In genomic region chr14:74238974-74239847, GRCh38 we compare ENCODE assay signal across 11 cellular contexts. TPM values are rescaled to one million over a fixed set of nuclear protein-coding genes. Genes with fewer than 3 reads are reported as not detected.
DNase-seq lines count a peak whose midpoint lies in the region; ATAC-seq and TF ChIP-seq lines count a peak whose summit lies in the region.
"Had no signal": no experiment of that assay in that cellular context is flagged by ENCODE, and none has a peak within 500 bp of the region (broad histone marks: within the 10 kb centered on the region; RNA-seq: fewer than 3 reads in every experiment).

TSS of gene VSX2 (plus strand) at chr14:74239449. CDS start at chr14:74239562, 113 bp downstream.

- no peak for TF ChIP-seq CTCF in CD8-positive, alpha-beta T cell (IDR thresholded peaks at IDR 0.05)
- TF ChIP-seq CTCF in Peyer's patch (IDR thresholded peaks at IDR 0.05) (no peak), right atrium auricular region (IDR thresholded peaks at IDR 0.05) (no peak), adrenal gland (IDR thresholded peaks at IDR 0.05) (no peak)

- in situ Hi-C loops in ACHN (cut with HindIII; ENCODE audit: low pct_ligation_motif_present, low pct_unique_long_range_greater_than_20kb, low sequenced_read_pairs): no loop called here

- no peak within 1 kb of the TSS for H4K91ac ChIP-seq in trophoblast cell (ENCODE audit: low read depth, low read length)

- H3K36me3 Mint-ChIP-seq in CD8-positive, alpha-beta T cell: no peaks in the 10 kb centered on the region

- CTCF ChIA-PET in CD8-positive, alpha-beta T cell (lab: Charles Lee): interaction anchor here (1.3 to 2.1 kb wide), 2 partner anchors 13 to 21 kb away, joined by 4 to 8 read pairs; no protein-coding TSS in a partner anchor

- H4K12ac ChIP-seq in trophoblast cell (ENCODE audit: low read depth, low read length): no peak within 1 kb of the TSS

- H2BK12ac ChIP-seq in trophoblast cell (ENCODE audit: low read length): no peak within 1 kb of the TSS

- no peak within 1 kb of the TSS for H3K9ac ChIP-seq in trophoblast cell (ENCODE audit: low read length)

- no peak for TF ChIP-seq POLR2A in Peyer's patch (IDR thresholded peaks at IDR 0.05)
- TF ChIP-seq POLR2A in adrenal gland (IDR thresholded peaks at IDR 0.05): no peak

- peaks cover 17% of the 10 kb centered on the region for H3K4me1 ChIP-seq in CD8-positive, alpha-beta T cell (ENCODE audit: insufficient read depth, low read length)
- H3K4me1 ChIP-seq in Peyer's patch: peaks cover 0 to 22% (median 16%) of the 10 kb centered on the region in 4 donors
- peaks cover 0 to 33% of the 10 kb centered on the region in 2 donors for H3K4me1 ChIP-seq in right atrium auricular region
- H3K4me1 ChIP-seq in trophoblast cell (ENCODE audit: control insufficient read depth in 1 of 2, insufficient read depth in 2 of 2, low read length in 2 of 2): peaks cover 7 to 12% of the 10 kb centered on the region in 2 experiments
- peaks cover 14 to 26% of the 10 kb centered on the region in 2 donors for H3K4me1 ChIP-seq in adrenal gland (replicated peaks in 1 of 2)
- H3K4me1 ChIP-seq: foreskin keratinocyte had no signal

- H3K4me2 ChIP-seq in trophoblast cell (ENCODE audit: low read length): peak within 1 kb of the TSS; percentile 37

- no peak within 1 kb of the TSS for H4K8ac ChIP-seq in trophoblast cell (ENCODE audit: low read depth, low read length)

- DNase-seq in CD8-positive, alpha-beta T cell: no peak
- DNase-seq in Peyer's patch (no peak), right atrium auricular region (ENCODE audit: low spot score) (no peak), trophoblast cell (no peak), head of caudate nucleus (no peak), ACHN (no peak), adrenal gland (no peak)
- DNase-seq: foreskin keratinocyte, mesenchymal stem cell, NCI-H1417 had no signal

- peaks cover 34% of the 10 kb centered on the region for H3K27me3 ChIP-seq in CD8-positive, alpha-beta T cell (ENCODE audit: insufficient read depth, low read length)
- H3K27me3 ChIP-seq in Peyer's patch: peaks cover 0 to 43% of the 10 kb centered on the region in 2 donors
- peaks cover 37 to 52% of the 10 kb centered on the region in 2 donors for H3K27me3 ChIP-seq in right atrium auricular region
- H3K27me3 ChIP-seq in trophoblast cell (ENCODE audit: insufficient read depth, low read length): peaks cover 67% of the 10 kb centered on the region
- H3K27me3 ChIP-seq in adrenal gland: peaks cover 68% of the 10 kb centered on the region

- H2BK5ac ChIP-seq in trophoblast cell (ENCODE audit: low read depth, low read length, poor library complexity): no peak within 1 kb of the TSS

- no peak within 1 kb of the TSS for H3K4ac ChIP-seq in trophoblast cell (ENCODE audit: low read depth, low read length)

- WGBS in trophoblast cell (ENCODE audit: extremely low coverage, insufficient coverage, insufficient read length): no CpG with 5 or more reads among the region's 40 CpGs
- WGBS in adrenal gland, 4 donors: 12 to 24% (median 14%) methylated on average over 16 to 40 of the region's 40 CpGs

- H3K14ac ChIP-seq in trophoblast cell (ENCODE audit: low read length): no peak within 1 kb of the TSS

- H3K79me1 ChIP-seq in trophoblast cell (ENCODE audit: low read length): no peaks in the 10 kb centered on the region

- H3K4me3 Mint-ChIP-seq in CD8-positive, alpha-beta T cell: peak within 1 kb of the TSS; percentile 61

- H3K79me2 ChIP-seq in trophoblast cell (ENCODE audit: control insufficient read depth, insufficient read depth, low read length, poor library complexity): no peaks in the 10 kb centered on the region

- no peaks in the 10 kb centered on the region for H3K36me3 ChIP-seq in CD8-positive, alpha-beta T cell (ENCODE audit: insufficient read depth, low read length)
- H3K36me3 ChIP-seq in Peyer's patch (no peaks in the 10 kb centered on the region), right atrium auricular region (no peaks in the 10 kb centered on the region), trophoblast cell (ENCODE audit: control insufficient read depth in 1 of 2, insufficient read depth in 2 of 2, low read length in 2 of 2) (no peaks in the 10 kb centered on the region), adrenal gland (replicated peaks in 1 of 2) (no peaks in the 10 kb centered on the region)

- H3K18ac ChIP-seq in trophoblast cell (ENCODE audit: low read length): no peak within 1 kb of the TSS

- peak within 1 kb of the TSS; percentile 30 for H3K4me3 ChIP-seq in CD8-positive, alpha-beta T cell (ENCODE audit: low read depth, low read length)
- H3K4me3 ChIP-seq in Peyer's patch: peak within 1 kb of the TSS in 3 of 4 donors; percentile 7 to 37 (median 29)
- H3K4me3 ChIP-seq in right atrium auricular region: peak within 1 kb of the TSS; percentile 1 to 39
- peak within 1 kb of the TSS; percentile 11 for H3K4me3 ChIP-seq in trophoblast cell (ENCODE audit: low read depth, low read length)
- peak within 1 kb of the TSS in 1 of 4 donors; percentile 44 for H3K4me3 ChIP-seq in adrenal gland

- no peak for ATAC-seq in CD8-positive, alpha-beta T cell
- no peak for ATAC-seq in HG02763 (IDR thresholded peaks at IDR 0.05; ENCODE audit: unreplicated experiment)
- ATAC-seq: foreskin keratinocyte had no signal

- H3K27ac ChIP-seq in CD8-positive, alpha-beta T cell (ENCODE audit: low read depth, low read length): no peak within 1 kb of the TSS
- H3K27ac ChIP-seq in Peyer's patch: no peak within 1 kb of the TSS
- no peak within 1 kb of the TSS for H3K27ac ChIP-seq in right atrium auricular region
- no peak within 1 kb of the TSS for H3K27ac ChIP-seq in trophoblast cell (ENCODE audit: low read depth, low read length)
- no peak within 1 kb of the TSS for H3K27ac ChIP-seq in adrenal gland
- H3K27ac ChIP-seq: foreskin keratinocyte had no signal

- POLR2A ChIA-PET in CD8-positive, alpha-beta T cell (lab: Charles Lee): no interaction called here

- H2AK5ac ChIP-seq in trophoblast cell (ENCODE audit: low read length): no peak within 1 kb of the TSS

- peaks cover 61% of the 10 kb centered on the region for H3K27me3 Mint-ChIP-seq in CD8-positive, alpha-beta T cell (ENCODE audit: low read depth)

- H3K9me3 Mint-ChIP-seq in CD8-positive, alpha-beta T cell: no peaks in the 10 kb centered on the region

- H3K4me1 Mint-ChIP-seq in CD8-positive, alpha-beta T cell (ENCODE audit: low read depth): peaks cover 17% of the 10 kb centered on the region

- H3K9me3 ChIP-seq in CD8-positive, alpha-beta T cell (ENCODE audit: low read length): no peaks in the 10 kb centered on the region
- H3K9me3 ChIP-seq in Peyer's patch (no peaks in the 10 kb centered on the region), right atrium auricular region (no peaks in the 10 kb centered on the region), trophoblast cell (ENCODE audit: insufficient read depth, low read depth, low read length) (peaks cover 2% of the 10 kb centered on the region), adrenal gland (replicated peaks in 1 of 3) (no peaks in the 10 kb centered on the region)

- H2BK120ac ChIP-seq in trophoblast cell (ENCODE audit: insufficient read depth, low read length, poor library complexity): no peak within 1 kb of the TSS

- intact Hi-C loops in CD8-positive, alpha-beta T cell (cut with DNase I, micrococcal nuclease): no loop called here
- intact Hi-C loops in head of caudate nucleus (cut with DNase I): no loop called here
- intact Hi-C loops in adrenal gland (cut with DNase I): no loop called here

- H2AFZ ChIP-seq in trophoblast cell (ENCODE audit: insufficient read depth, low read length, poor library complexity): no peak within 1 kb of the TSS

- no peak within 1 kb of the TSS for H3K23ac ChIP-seq in trophoblast cell (ENCODE audit: low read length)

- no peak within 1 kb of the TSS for H3K27ac Mint-ChIP-seq in CD8-positive, alpha-beta T cell

RNA-seq across cellular contexts. Expression of gene VSX2, which starts in this region (rescaled TPM):
- not detected for total RNA-seq in CD8-positive, alpha-beta T cell
- not detected for total RNA-seq in Peyer's patch
- not detected for total RNA-seq in right atrium auricular region
- polyA plus RNA-seq in trophoblast cell (2013): not detected in 2 replicates
- not detected for total RNA-seq in adrenal gland
- not detected for polyA plus RNA-seq in adrenal gland
- total RNA-seq: foreskin keratinocyte had no signal
- polyA plus RNA-seq: foreskin keratinocyte had no signal
